12 cellular contexts compared by ENCODE assay signal in genomic region chr17:49404371-49404770, GRCh38. TPM values are rescaled to one million over a fixed set of nuclear protein-coding genes. Genes with fewer than 3 reads are reported as not detected.
A peak's percentile ranks its signal among the peaks of the same experiment; 100 is the strongest.
DNase-seq lines count a peak whose midpoint lies in the region; FAIRE-seq and TF ChIP-seq lines count a peak whose summit lies in the region.
"Had no signal": no experiment of that assay in that cellular context is flagged by ENCODE, and none has a peak within 500 bp of the region (broad histone marks: within the 10 kb centered on the region; RNA-seq: fewer than 3 reads in every experiment).

No MANE protein-coding gene starts in this region.

- H4K20me1 ChIP-seq in Loucy (ENCODE audit: insufficient read depth, low read length, poor library complexity, severe bottlenecking): no peaks in the 10 kb centered on the region

- 0 out of 2 replicates have a peak, but pooled peaks cover 4% of the 10 kb centered on the region for H3K79me2 ChIP-seq in Loucy (ENCODE audit: insufficient read depth, low read length)

- H3K4me3 Mint-ChIP-seq in endothelial cell (ENCODE audit: unreplicated experiment): peak overlapping the region; percentile 22
- H3K4me3 Mint-ChIP-seq in stimulated activated naive CD8-positive, alpha-beta T cell treated with anti-CD3 and anti-CD28 coated beads, Interleukin-15, Interleukin-2, amounts not matched to agents 100 ng/mL and 50 ng/mL, for 24 hours: no peak overlapping the region

- no peaks in the 10 kb centered on the region for H3K9me3 ChIP-seq in Loucy (ENCODE audit: insufficient read depth, low read depth, low read length)
- H3K9me3 ChIP-seq: psoas muscle had no signal

- peak overlapping the region; percentile 68 for H3K4me3 ChIP-seq in Loucy (ENCODE audit: low read length, poor library complexity, severe bottlenecking)
- H3K4me3 ChIP-seq: psoas muscle had no signal

- peaks cover 17% of the 10 kb centered on the region for H3K4me1 Mint-ChIP-seq in endothelial cell (ENCODE audit: unreplicated experiment)
- peaks cover 51% of the 10 kb centered on the region for H3K4me1 Mint-ChIP-seq in stimulated activated naive CD8-positive, alpha-beta T cell treated with anti-CD3 and anti-CD28 coated beads, Interleukin-15, Interleukin-2, amounts not matched to agents 100 ng/mL and 50 ng/mL, for 24 hours (ENCODE audit: low read depth)

- no peaks in the 10 kb centered on the region for H3K9me3 Mint-ChIP-seq in endothelial cell (ENCODE audit: unreplicated experiment)
- no peaks in the 10 kb centered on the region for H3K9me3 Mint-ChIP-seq in stimulated activated naive CD8-positive, alpha-beta T cell treated with anti-CD3 and anti-CD28 coated beads, Interleukin-15, Interleukin-2, amounts not matched to agents 100 ng/mL and 50 ng/mL, for 24 hours

- H3K36me3 Mint-ChIP-seq in endothelial cell (ENCODE audit: low read depth, unreplicated experiment): peaks cover 35% of the 10 kb centered on the region
- peaks cover 78% of the 10 kb centered on the region for H3K36me3 Mint-ChIP-seq in stimulated activated naive CD8-positive, alpha-beta T cell treated with anti-CD3 and anti-CD28 coated beads, Interleukin-15, Interleukin-2, amounts not matched to agents 100 ng/mL and 50 ng/mL, for 24 hours (ENCODE audit: low read depth)

- no peaks in the 10 kb centered on the region for H3K27me3 Mint-ChIP-seq in endothelial cell (ENCODE audit: unreplicated experiment)
- H3K27me3 Mint-ChIP-seq in stimulated activated naive CD8-positive, alpha-beta T cell treated with anti-CD3 and anti-CD28 coated beads, Interleukin-15, Interleukin-2, amounts not matched to agents 100 ng/mL and 50 ng/mL, for 24 hours: no peaks in the 10 kb centered on the region

- H3F3A ChIP-seq in Loucy (ENCODE audit: low read depth): peaks cover 5% of the 10 kb centered on the region

- peaks cover 33% of the 10 kb centered on the region for H3K36me3 ChIP-seq in Loucy (ENCODE audit: insufficient read depth, low read length)

- no peak overlapping the region for H2AFZ ChIP-seq in Loucy (ENCODE audit: low read length)

- peak; percentile 41 for FAIRE-seq in GM18507 (lab: Jason Lieb, UNC)
- FAIRE-seq: GM19239 had no signal

- H3K9ac ChIP-seq in Loucy (ENCODE audit: low read depth, low read length, poor library complexity, severe bottlenecking): peak overlapping the region; percentile 75

- H3K27me3 ChIP-seq in Loucy (ENCODE audit: insufficient read depth, low read length, poor library complexity, severe bottlenecking): no peaks in the 10 kb centered on the region

- peak overlapping the region; percentile 93 for H3K4me2 ChIP-seq in Loucy (ENCODE audit: low read depth, low read length, poor library complexity, severe bottlenecking)

- H3K27ac Mint-ChIP-seq in endothelial cell (ENCODE audit: unreplicated experiment): no peak overlapping the region
- peak overlapping the region; percentile 59 for H3K27ac Mint-ChIP-seq in stimulated activated naive CD8-positive, alpha-beta T cell treated with anti-CD3 and anti-CD28 coated beads, Interleukin-15, Interleukin-2, amounts not matched to agents 100 ng/mL and 50 ng/mL, for 24 hours

- no peaks in the 10 kb centered on the region for H3K9me2 ChIP-seq in Loucy (replicated peaks; ENCODE audit: low read depth, low read length)

- no peak for DNase-seq in GM18507 (ENCODE audit: extremely low spot score, insufficient read length, low read depth)
- no peak for DNase-seq in endothelial cell (ENCODE audit: low spot score)
- DNase-seq in COLO668 (lab: John Stamatoyannopoulos, UW; ENCODE audit: unreplicated experiment): no peak
- no peak for DNase-seq in NCI-H748 (lab: John Stamatoyannopoulos, UW; ENCODE audit: unreplicated experiment)
- DNase-seq in SKM-1 (lab: John Stamatoyannopoulos, UW; ENCODE audit: unreplicated experiment): no peak
- DNase-seq: central memory CD4-positive, alpha-beta T cell; psoas muscle; SHP77; stimulated activated CD4-positive, alpha-beta T cell treated with anti-CD3 and anti-CD28 coated beads, Interleukin-4, amount 100 ng/mL, for 4 hours had no signal

- no peak for TF ChIP-seq CTCF in Loucy (conservative IDR thresholded peaks at IDR 0.05; ENCODE audit: low read length)
- TF ChIP-seq CTCF in endothelial cell (IDR thresholded peaks at IDR 0.05; ENCODE audit: unreplicated experiment): no peak

- peaks cover 76% of the 10 kb centered on the region for H3K4me1 ChIP-seq in Loucy (ENCODE audit: insufficient read depth, low read length, poor library complexity, severe bottlenecking)
- H3K4me1 ChIP-seq: psoas muscle had no signal

RNA-seq across cellular contexts. Expression of gene PHB1, which starts 10.3 kb away (rescaled TPM):
- total RNA-seq in endothelial cell (ENCODE audit: unreplicated experiment): 181 TPM

RNA-seq across cellular contexts. Expression of gene ZNF652, which starts 42.3 kb away (rescaled TPM):
- 36.0 TPM for total RNA-seq in endothelial cell (ENCODE audit: unreplicated experiment)
